10 cellular contexts compared by ENCODE assay signal in the genomic region with DNA sequence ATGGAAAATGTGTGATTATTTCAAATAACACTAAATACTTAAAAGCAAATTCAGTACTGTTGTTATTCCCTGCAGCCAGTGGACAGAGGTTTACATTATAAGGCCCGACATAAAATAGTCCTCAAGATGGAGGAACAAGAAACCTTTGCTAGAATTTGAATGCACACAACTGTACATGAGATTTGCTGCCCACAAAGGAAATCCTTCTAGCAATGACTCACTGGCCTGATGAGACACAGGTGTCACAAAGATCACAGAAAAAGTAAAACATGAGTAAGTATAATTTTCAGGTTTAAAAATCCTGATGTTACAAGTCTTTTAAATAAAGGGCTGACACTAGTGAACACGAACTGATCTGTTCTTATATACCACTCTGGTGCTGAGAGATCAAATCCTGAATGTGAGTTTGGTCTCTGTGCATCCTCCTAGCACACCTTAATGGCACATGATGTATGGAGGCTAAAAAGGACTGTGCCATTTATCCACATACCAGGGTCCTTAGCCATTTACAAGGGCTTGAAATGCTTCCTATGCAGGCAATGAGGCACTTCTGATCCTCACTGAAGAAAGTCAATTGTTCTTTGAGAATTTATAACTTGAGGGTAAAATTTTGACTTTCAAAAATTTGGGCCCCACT. TPM values are rescaled to one million over a fixed set of nuclear protein-coding genes. Genes with fewer than 3 reads are reported as not detected.
DNase-seq lines count a peak whose midpoint lies in the region; ATAC-seq and TF ChIP-seq lines count a peak whose summit lies in the region.
"Had no signal": no experiment of that assay in that cellular context is flagged by ENCODE, and none has a peak within 500 bp of the region (broad histone marks: within the 10 kb centered on the region; RNA-seq: fewer than 3 reads in every experiment).

No MANE protein-coding gene starts in this region.

- no peak overlapping the region for H3K4ac ChIP-seq in IMR-90 (ENCODE audit: low read depth, low read length)

- POLR2A ChIA-PET in IMR-90 (lab: Charles Lee; ENCODE audit: unreplicated experiment) (no interaction called here), WTC11 (lab: Charles Lee) (no interaction called here)

- H3K9me1 ChIP-seq in IMR-90 (ENCODE audit: insufficient read depth, low read length), result no peaks in the 10 kb centered on the region

- H3K36me3 ChIP-seq in IMR-90 (ENCODE audit: control insufficient read depth, insufficient read depth, low read length), result peaks cover 11% of the 10 kb centered on the region

- no peak overlapping the region for H2AFZ ChIP-seq in IMR-90 (replicated peaks; ENCODE audit: low read length, poor library complexity)

- H3K18ac ChIP-seq in IMR-90 (ENCODE audit: low read depth, low read length), result no peak overlapping the region; the same call in 1 of the 2 replicates

- no peak overlapping the region for H3K27ac ChIP-seq in IMR-90 (ENCODE audit: insufficient read depth, low read length)
- H3K27ac ChIP-seq: lower lobe of right lung had no signal

- no peak overlapping the region for H3K14ac ChIP-seq in IMR-90 (replicated peaks; ENCODE audit: low read depth, low read length)

- no peak overlapping the region for H2AK5ac ChIP-seq in IMR-90 (ENCODE audit: low read depth, low read length)

- no peak overlapping the region for H3K56ac ChIP-seq in IMR-90 (ENCODE audit: extremely low read depth, insufficient read depth, low read length)

- H3K27me3 ChIP-seq in IMR-90 (ENCODE audit: control insufficient read depth, insufficient read depth, low read length), result no peaks in the 10 kb centered on the region

- H3K9me3 ChIP-seq in IMR-90 (ENCODE audit: control insufficient read depth, insufficient read depth, low read length), result no peaks in the 10 kb centered on the region
- H3K9me3 ChIP-seq: lower lobe of right lung had no signal

- no peak for TF ChIP-seq POLR2A in IMR-90 (IDR thresholded peaks at IDR 0.05; ENCODE audit: low read depth, low read length)

- no peak for TF ChIP-seq CTCF in IMR-90 (conservative IDR thresholded peaks at IDR 0.05; ENCODE audit: low read depth, low read length)
- no peak for TF ChIP-seq CTCF in WTC11 (IDR thresholded peaks at IDR 0.05)

- peaks cover 4% of the 10 kb centered on the region; the same call in 1 of the 2 replicates for H3K4me1 ChIP-seq in IMR-90 (ENCODE audit: control insufficient read depth, insufficient read depth, low read length)
- H3K4me1 ChIP-seq: lower lobe of right lung had no signal

- H2AK9ac ChIP-seq in IMR-90 (replicated peaks; ENCODE audit: low read depth, low read length, poor library complexity), result no peak overlapping the region

- no peak overlapping the region for H2BK15ac ChIP-seq in IMR-90 (ENCODE audit: low read depth, low read length)

- H3K4me2 ChIP-seq in IMR-90 (ENCODE audit: low read depth, low read length), result no peak overlapping the region; the same call in 1 of the 2 replicates

- no peaks in the 10 kb centered on the region for H4K20me1 ChIP-seq in IMR-90 (ENCODE audit: insufficient read depth, low read length)

- intact Hi-C loops in activated CD4-positive, alpha-beta T cell treated with anti-CD3 and anti-CD28 coated beads, Interleukin-2, amount 10 ng/mL, durations not matched to agents 24 days and 14 days (cut with micrococcal nuclease), result loop anchor here (5.0 kb wide), 1 partner anchor 39 kb away; no protein-coding TSS in a partner anchor
- intact Hi-C loops in IMR-90 (cut with micrococcal nuclease) (no loop called here), Right ventricle myocardium inferior (cut with DNase I) (no loop called here)

- no peak overlapping the region for H2BK120ac ChIP-seq in IMR-90 (ENCODE audit: low read depth, low read length)

- H3K4me3 Mint-ChIP-seq in activated CD4-positive, alpha-beta T cell treated with anti-CD3 and anti-CD28 coated beads, Interleukin-2, amount 10 ng/mL, durations not matched to agents 24 days and 14 days, result peak overlapping the region; percentile 36
- H3K4me3 Mint-ChIP-seq in immature natural killer cell (peak overlapping the region in 3 of 5 donors; percentile 5 to 76 (median 46)), WTC11 (no peak overlapping the region)

- peaks cover 51% of the 10 kb centered on the region for H3K36me3 Mint-ChIP-seq in activated CD4-positive, alpha-beta T cell treated with anti-CD3 and anti-CD28 coated beads, Interleukin-2, amount 10 ng/mL, durations not matched to agents 24 days and 14 days (ENCODE audit: low read depth)
- H3K36me3 Mint-ChIP-seq in immature natural killer cell (peaks cover 4 to 17% (median 4%) of the 10 kb centered on the region in 3 donors), WTC11 (peaks cover 31% of the 10 kb centered on the region)

- dilution Hi-C loops in IMR-90 (cut with HindIII; ENCODE audit: low sequenced_read_pairs, unreplicated experiment), result no loop called here

- no peaks in the 10 kb centered on the region for H3K27me3 Mint-ChIP-seq in activated CD4-positive, alpha-beta T cell treated with anti-CD3 and anti-CD28 coated beads, Interleukin-2, amount 10 ng/mL, durations not matched to agents 24 days and 14 days
- H3K27me3 Mint-ChIP-seq in immature natural killer cell (ENCODE audit: low read depth in 3 of 3) (peaks cover 0 to 2% (median 0%) of the 10 kb centered on the region in 3 donors), WTC11 (ENCODE audit: low read depth) (no peaks in the 10 kb centered on the region)

- peaks cover 20% of the 10 kb centered on the region for H3K4me1 Mint-ChIP-seq in activated CD4-positive, alpha-beta T cell treated with anti-CD3 and anti-CD28 coated beads, Interleukin-2, amount 10 ng/mL, durations not matched to agents 24 days and 14 days
- H3K4me1 Mint-ChIP-seq in immature natural killer cell, result peaks cover 18 to 22% of the 10 kb centered on the region in 2 donors
- H3K4me1 Mint-ChIP-seq in WTC11, result no peaks in the 10 kb centered on the region

- H4K91ac ChIP-seq in IMR-90 (ENCODE audit: insufficient read depth, low read depth, low read length), result no peak overlapping the region

- peak; percentile 64 for DNase-seq in activated CD4-positive, alpha-beta T cell treated with anti-CD3 and anti-CD28 coated beads, Interleukin-2, amount 10 ng/mL, durations not matched to agents 24 days and 14 days
- DNase-seq in activated CD4-positive, alpha-beta T cell treated with anti-CD3 and anti-CD28 coated beads for 1 hour, result no peak
- peak; percentile 48 for DNase-seq in IMR-90
- DNase-seq in immature natural killer cell, result no peak
- DNase-seq in WTC11 (ENCODE audit: low spot score), result no peak
- no peak for DNase-seq in Right ventricle myocardium inferior (ENCODE audit: missing footprints)
- DNase-seq: lower lobe of right lung, NCI-H1048 had no signal

- 100% methylated on average over 1 of the region's 2 CpGs; no CpG with 5 or more reads in 1 of the 2 experiments for WGBS in IMR-90 (ENCODE audit: extremely low coverage in 2 of 2, insufficient read length in 1 of 2), 2 experiments

- 0 out of 4 replicates have a peak, but pooled peaks cover 0 to 4% of the 10 kb centered on the region in 2 experiments for H3K79me1 ChIP-seq in IMR-90 (ENCODE audit: low read depth in 1 of 2, low read length in 2 of 2)

- ATAC-seq in GM21619 (IDR thresholded peaks at IDR 0.05; ENCODE audit: unreplicated experiment), result peak; percentile 65
- no peak for ATAC-seq in IMR-90 (ENCODE audit: low read depth)
- ATAC-seq in WTC11, result no peak
- no peak for ATAC-seq in Right ventricle myocardium inferior
- ATAC-seq in GM19035 (IDR thresholded peaks at IDR 0.05; ENCODE audit: unreplicated experiment), result no peak
- ATAC-seq: lower lobe of right lung had no signal

- no peak overlapping the region for H2BK5ac ChIP-seq in IMR-90 (ENCODE audit: low read depth, low read length, poor library complexity, severe bottlenecking)

- H4K8ac ChIP-seq in IMR-90 (ENCODE audit: low read depth in 2 of 2, low read length in 2 of 2), result no peak overlapping the region

- H2BK20ac ChIP-seq in IMR-90 (ENCODE audit: low read depth, low read length), result no peak overlapping the region

- CTCF ChIA-PET in IMR-90 (lab: Yijun Ruan, JAX), result no interaction called here
- CTCF ChIA-PET in WTC11 (lab: Charles Lee), result no interaction called here

- TF ChIP-seq RAD21 in IMR-90 (IDR thresholded peaks at IDR 0.05; ENCODE audit: low read length), result no peak

- H4K5ac ChIP-seq in IMR-90 (ENCODE audit: low read depth, low read length), result no peak overlapping the region

- H3K27ac Mint-ChIP-seq in activated CD4-positive, alpha-beta T cell treated with anti-CD3 and anti-CD28 coated beads, Interleukin-2, amount 10 ng/mL, durations not matched to agents 24 days and 14 days, result peak overlapping the region; percentile 20
- H3K27ac Mint-ChIP-seq in immature natural killer cell, result peak overlapping the region in 5 of 6 donors; percentile 66 to 84 (median 76)
- H3K27ac Mint-ChIP-seq in WTC11, result no peak overlapping the region

- in situ Hi-C loops in IMR-90 (cut with MboI; ENCODE audit: low sequenced_read_pairs), result no loop called here

- no peaks in the 10 kb centered on the region for H3K9me3 Mint-ChIP-seq in activated CD4-positive, alpha-beta T cell treated with anti-CD3 and anti-CD28 coated beads, Interleukin-2, amount 10 ng/mL, durations not matched to agents 24 days and 14 days
- H3K9me3 Mint-ChIP-seq in immature natural killer cell, result no peaks in the 10 kb centered on the region
- H3K9me3 Mint-ChIP-seq in WTC11, result no peaks in the 10 kb centered on the region

- BruUV-seq in IMR-90 (replicated peaks; lab: Mats Ljungman, UMichigan), result no TSS peak

- H3K9ac ChIP-seq in IMR-90 (ENCODE audit: low read depth, low read length), result no peak overlapping the region

- H3K4me3 ChIP-seq in IMR-90 (ENCODE audit: insufficient read depth, low read depth, low read length), result no peak overlapping the region
- H3K4me3 ChIP-seq: lower lobe of right lung had no signal

- H3K23ac ChIP-seq in IMR-90 (ENCODE audit: low read depth, low read length), result no peak overlapping the region

TF ChIP-seq in IMR-90, 13 proteins besides CTCF, POLR2A, EP300 and RAD21 (continues in another document):
- TF ChIP-seq MAZ (IDR thresholded peaks at IDR 0.05; ENCODE audit: borderline replicate concordance, low read depth, low read length) (no peak), MAFK (IDR thresholded peaks at IDR 0.05; ENCODE audit: low read depth, low read length) (no peak), SMC3 (IDR thresholded peaks at IDR 0.05; ENCODE audit: low read depth, low read length) (no peak)

TF ChIP-seq in WTC11, 78 proteins besides CTCF, POLR2A, EP300 and RAD21 (continues in another document):
- TF ChIP-seq TCF7 (CRISPR knock-in tag; IDR thresholded peaks at IDR 0.05; ENCODE audit: low read depth), result no peak

RNA-seq across cellular contexts. Expression of gene MAP7D3, which starts 23.1 kb away (rescaled TPM):
- 24.5 and 26.7 TPM in 2 replicates for total RNA-seq in activated CD4-positive, alpha-beta T cell treated with anti-CD3 and anti-CD28 coated beads, Interleukin-2, amount 10 ng/mL, durations not matched to agents 24 days and 14 days
- total RNA-seq in IMR-90 (2012; rRNA removed), result 21.7 and 23.8 TPM in 2 replicates
- polyA plus RNA-seq in IMR-90 (2012; rRNA removed), result 9.7 and 10.0 TPM in 2 replicates
- polyA plus RNA-seq in IMR-90 (2012; cell fraction: cytosol; rRNA removed), result 4.4 and 5.7 TPM in 2 replicates
- polyA plus RNA-seq in IMR-90 (2012; cell fraction: nucleus; rRNA removed; ENCODE audit: low replicate concordance), result 6.1 and 14.1 TPM in 2 replicates
- polyA plus RNA-seq in immature natural killer cell, result 1 to 10 TPM in 2 of 3 donors, under 1 TPM in 1; 0.12 to 4.2 (median 2.7) TPM
- total RNA-seq in WTC11 (2021), result 12.3 to 12.4 TPM (median 12.4 TPM) in 3 replicates
- total RNA-seq in Right ventricle myocardium inferior, result 13.5 TPM

Comparison
In these comparisons a context has a peak if more than half of its experiments do, and no peak if none do; other contexts are left out.
1. DNase-seq: peak in activated CD4-positive, alpha-beta T cell treated with anti-CD3 and anti-CD28 coated beads, Interleukin-2, amount 10 ng/mL, durations not matched to agents 24 days and 14 days (single experiment) and IMR-90 (single experiment); none in activated CD4-positive, alpha-beta T cell treated with anti-CD3 and anti-CD28 coated beads for 1 hour (single experiment), immature natural killer cell (0 of 3), WTC11 (single experiment) and Right ventricle myocardium inferior (single experiment).